Comparison of ENCODE assay signal across 8 cellular contexts in the genomic region with DNA sequence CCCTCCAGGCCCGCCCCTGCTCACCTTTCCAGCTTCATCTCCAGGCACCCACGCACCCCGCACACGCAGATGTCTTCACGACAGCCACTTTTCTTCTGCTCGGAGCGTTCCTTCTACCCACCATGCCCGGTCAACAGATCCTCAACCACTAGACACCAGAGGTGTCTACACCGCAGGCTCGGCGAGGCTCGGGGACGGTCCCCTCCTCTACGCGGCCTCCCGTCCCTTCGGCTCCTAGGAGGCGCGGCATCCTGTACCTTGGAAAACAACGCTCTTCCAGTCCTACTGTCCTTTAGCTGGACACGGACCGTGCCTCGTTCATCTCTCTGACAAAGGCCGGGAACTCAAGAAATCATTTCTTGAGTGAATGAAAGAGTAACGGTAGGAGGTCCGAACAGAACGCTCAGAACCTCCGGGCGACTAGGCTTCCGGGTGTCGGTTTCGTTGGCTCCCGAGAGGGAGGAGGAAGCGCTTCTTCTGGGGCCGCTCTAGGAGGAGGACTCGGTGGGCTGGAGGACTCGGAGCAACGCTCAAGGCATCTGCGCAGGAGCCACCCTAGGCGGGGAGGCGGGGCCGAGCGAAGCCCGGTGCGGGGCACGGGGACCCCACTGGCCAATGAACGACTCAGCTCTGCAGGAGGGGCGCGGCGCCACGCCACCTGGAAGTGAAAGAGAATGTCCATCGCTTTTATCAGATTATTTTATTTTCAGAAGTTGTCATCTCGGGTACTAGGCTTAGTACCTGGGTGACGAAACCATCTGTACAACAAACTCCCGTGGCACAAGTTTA. TPM values are rescaled to one million over a fixed set of nuclear protein-coding genes. Genes with fewer than 3 reads are reported as not detected.
DNase-seq lines count a peak whose midpoint lies in the region; ATAC-seq and TF ChIP-seq lines count a peak whose summit lies in the region.

No MANE protein-coding gene starts in this region.

- peak overlapping the region; percentile 84 for H3K4me3 ChIP-seq in epithelial cell of esophagus (ENCODE audit: low read length)

- peak overlapping the region; percentile 93 to 99 (median 98) for H3K27ac Mint-ChIP-seq in IgD-negative memory B cell

- H3K9me3 Mint-ChIP-seq in IgD-negative memory B cell: no peaks in the 10 kb centered on the region

- ATAC-seq in GM21576 (IDR thresholded peaks at IDR 0.05; ENCODE audit: unreplicated experiment): peak; percentile 92

- peak overlapping the region; percentile 97 to 100 (median 98) for H3K4me3 Mint-ChIP-seq in IgD-negative memory B cell

- no peaks in the 10 kb centered on the region for H3K36me3 Mint-ChIP-seq in IgD-negative memory B cell

- H3K27me3 Mint-ChIP-seq in IgD-negative memory B cell: peaks cover 7% of the 10 kb centered on the region

- DNase-seq in DMS153 (lab: John Stamatoyannopoulos, UW): peak; percentile 96
- peak; percentile 100 for DNase-seq in OCI-M1 (lab: John Stamatoyannopoulos, UW)
- DNase-seq in activated T-cell treated with anti-CD3 and anti-CD28 coated beads for 48 hours (ENCODE audit: low read depth): peak; percentile 98
- peak; percentile 99 for DNase-seq in epithelial cell of esophagus (ENCODE audit: low read depth)
- peak; percentile 94 for DNase-seq in middle frontal gyrus (ENCODE audit: extremely low spot score, low spot score)
- peak; percentile 97 to 98 for DNase-seq in stimulated activated CD8-positive, alpha-beta memory T cell treated with anti-CD3 and anti-CD28 coated beads, Interleukin-2, amount 100 ng/mL, for 1 hour (ENCODE audit: low read depth in 2 of 2)

- H3K4me1 Mint-ChIP-seq in IgD-negative memory B cell: peaks cover 13 to 25% (median 22%) of the 10 kb centered on the region in 3 donors

- no peak for TF ChIP-seq CTCF in epithelial cell of esophagus (IDR thresholded peaks at IDR 0.05; ENCODE audit: insufficient read depth, low read depth, low read length, missing control alignments)

RNA-seq across cellular contexts. Expression of a gene that starts 7.2 kb away (rescaled TPM):
- polyA plus RNA-seq in IgD-negative memory B cell: 172 TPM

RNA-seq across cellular contexts. Expression of a gene that starts 14.5 kb away (rescaled TPM):
- 2.2 TPM for polyA plus RNA-seq in IgD-negative memory B cell

RNA-seq across cellular contexts. Expression of a gene that starts 34.1 kb away (rescaled TPM):
- 54.4 TPM for polyA plus RNA-seq in IgD-negative memory B cell

RNA-seq across cellular contexts. Expression of a gene that starts 34.7 kb away (rescaled TPM):
- polyA plus RNA-seq in IgD-negative memory B cell: 16.8 TPM

RNA-seq across cellular contexts. Expression of a gene that starts 51.2 kb away (rescaled TPM):
- polyA plus RNA-seq in IgD-negative memory B cell: not detected

Comparison
In these comparisons a context has a peak if more than half of its experiments do, and no peak if none do; other contexts are left out.
1. Peak in every context shown above with its lines: DNase-seq, ATAC-seq and H3K4me3 ChIP-seq.